ENCODE assay signal across 8 cellular contexts in genomic region chr4:176123710-176124407, GRCh38. TPM values are rescaled to one million over a fixed set of nuclear protein-coding genes. Genes with fewer than 3 reads are reported as not detected.
DNase-seq lines count a peak whose midpoint lies in the region; ATAC-seq and TF ChIP-seq lines count a peak whose summit lies in the region.

No MANE protein-coding gene starts in this region.

- no peaks in the 10 kb centered on the region for H3K27me3 ChIP-seq in neural progenitor cell

- H3K4me1 ChIP-seq in neural progenitor cell: no peaks in the 10 kb centered on the region

- H3K27ac ChIP-seq in coronary artery (no peak overlapping the region), neural progenitor cell (no peak overlapping the region)

- H3K36me3 ChIP-seq in neural progenitor cell: no peaks in the 10 kb centered on the region

- H3K4me1 Mint-ChIP-seq in neural progenitor cell: no peaks in the 10 kb centered on the region

- no peak overlapping the region for H3K4me3 Mint-ChIP-seq in neural progenitor cell

- DNase-seq in Ammon's horn (ENCODE audit: low spot score): peak; percentile 34
- peak; percentile 49 for DNase-seq in GM13976 (ENCODE audit: low spot score)
- DNase-seq in MV-4-11 (lab: John Stamatoyannopoulos, UW): peak; percentile 57
- DNase-seq in coronary artery (ENCODE audit: low spot score): no peak
- DNase-seq in neural progenitor cell (ENCODE audit: low spot score): peak; percentile 72
- DNase-seq in omental fat pad (ENCODE audit: low spot score): no peak
- no peak for DNase-seq in GOT3 (lab: John Stamatoyannopoulos, UW)

- no peaks in the 10 kb centered on the region for H3F3A ChIP-seq in neural progenitor cell (ENCODE audit: low read depth)

- no peaks in the 10 kb centered on the region for H3K27me3 Mint-ChIP-seq in neural progenitor cell (ENCODE audit: insufficient read depth, low read depth)

- H3K4me2 ChIP-seq in neural progenitor cell: no peak overlapping the region

- in situ Hi-C loops in GM13976 (cut with MboI; ENCODE audit: low sequenced_read_pairs, unreplicated experiment): no loop called here

- peak; percentile 100 for ATAC-seq in HG02588 (IDR thresholded peaks at IDR 0.05; ENCODE audit: unreplicated experiment)
- ATAC-seq in omental fat pad (ENCODE audit: low FRiP score): no peak

- peaks cover 2% of the 10 kb centered on the region for H3K36me3 Mint-ChIP-seq in neural progenitor cell

- H3K9me3 Mint-ChIP-seq in neural progenitor cell: no peaks in the 10 kb centered on the region

- H2AFZ ChIP-seq in neural progenitor cell (replicated peaks): peak overlapping the region; percentile 78

- no peaks in the 10 kb centered on the region for H4K20me1 ChIP-seq in neural progenitor cell (ENCODE audit: low read depth)

- no peaks in the 10 kb centered on the region for H3K9me3 ChIP-seq in neural progenitor cell (ENCODE audit: low read depth)

- no peak overlapping the region for H3K4me3 ChIP-seq in coronary artery
- no peak overlapping the region for H3K4me3 ChIP-seq in neural progenitor cell

- H3K27ac Mint-ChIP-seq in neural progenitor cell: no peak overlapping the region

- H3K79me2 ChIP-seq in neural progenitor cell (ENCODE audit: low read depth): no peaks in the 10 kb centered on the region

- no peak overlapping the region for H3K9ac ChIP-seq in neural progenitor cell

- TF ChIP-seq CTCF in GM13976 (IDR thresholded peaks at IDR 0.05; ENCODE audit: borderline replicate concordance, control extremely low read depth, extremely low read depth, insufficient read depth, missing control alignments) (peak; percentile 50), coronary artery (IDR thresholded peaks at IDR 0.05) (peak; percentile 20), neural progenitor cell (IDR thresholded peaks at IDR 0.05) (peak; percentile 70), omental fat pad (IDR thresholded peaks at IDR 0.05) (no peak)

RNA-seq across cellular contexts. Expression of gene WDR17, which starts 58.2 kb away (rescaled TPM):
- total RNA-seq in neural progenitor cell (ENCODE audit: low replicate concordance): 4.7 and 9.1 TPM in 2 replicates
- 1 to 10 TPM in 3 of 4 donors, under 1 TPM in 1; 0.84 to 3.6 (median 3.3) TPM for total RNA-seq in omental fat pad

Comparison
In these comparisons a context has a peak if more than half of its experiments do, and no peak if none do; other contexts are left out.
1. DNase-seq: peak in Ammon's horn (single experiment), GM13976 (single experiment), MV-4-11 (single experiment) and neural progenitor cell (single experiment); none in coronary artery (single experiment), omental fat pad (single experiment) and GOT3 (single experiment).
2. CTCF ChIP-seq: peak in GM13976 (single experiment), coronary artery (single experiment) and neural progenitor cell (single experiment); none in omental fat pad (0 of 3).